Comparison of ENCODE assay signal across 20 cellular contexts in genomic region chr16:66444049-66444481, GRCh38. TPM values are rescaled to one million over a fixed set of nuclear protein-coding genes. Genes with fewer than 3 reads are reported as not detected.
DNase-seq lines count a peak whose midpoint lies in the region; ATAC-seq, FAIRE-seq and TF ChIP-seq lines count a peak whose summit lies in the region.
"Had no signal": no experiment of that assay in that cellular context is flagged by ENCODE, and none has a peak within 500 bp of the region (broad histone marks: within the 10 kb centered on the region; RNA-seq: fewer than 3 reads in every experiment).

No MANE protein-coding gene starts in this region.

- no peak for TF ChIP-seq POLR2A in GM12878 (IDR thresholded peaks at IDR 0.05; ENCODE audit: low read depth, low read length)

- H3K27me3 ChIP-seq in GM12878 (replicated peaks in 1 of 2; ENCODE audit: control insufficient read depth in 2 of 2, insufficient read depth in 2 of 2, low read length in 1 of 2) (peaks cover 3% of the 10 kb centered on the region in 2 experiments), GM23248 (replicated peaks; ENCODE audit: insufficient read depth) (no peaks in the 10 kb centered on the region; the same call in 1 of the 2 replicates)
- H3K27me3 ChIP-seq: gastrocnemius medialis had no signal

- CTCF ChIA-PET in GM12878 (lab: Yijun Ruan, JAX) = interaction anchor here (1.0 to 1.7 kb wide), 2 partner anchors 11 to 386 kb away, joined by 3 to 5 read pairs; partner anchors contain the start of gene NAE1

- H3F3A ChIP-seq in GM23248 (ENCODE audit: insufficient read depth) = no peaks in the 10 kb centered on the region

- SMC1A ChIA-PET in GM12878 (lab: Charles Lee; ENCODE audit: uncharacterized antibody, unreplicated experiment) = interaction anchor here (0.5 kb wide), 1 partner anchor 36 kb away, joined by 3 read pairs; no protein-coding TSS in a partner anchor

- no peaks in the 10 kb centered on the region for H3K36me3 ChIP-seq in GM12878 (ENCODE audit: control insufficient read depth in 2 of 2, insufficient read depth in 2 of 2, low read length in 1 of 2)
- no peaks in the 10 kb centered on the region for H3K36me3 ChIP-seq in GM23248 (ENCODE audit: low read depth)
- H3K36me3 ChIP-seq: gastrocnemius medialis had no signal

- BruUV-seq in GM12878 (replicated peaks; lab: Mats Ljungman, UMichigan) = no TSS peak

- DNase-seq in DMS53 (lab: John Stamatoyannopoulos, UW) (peak; percentile 34), DMS53 treated with DMSO at 0.1 percent for 48 hours (lab: John Stamatoyannopoulos, UW; ENCODE audit: unreplicated experiment) (no peak), HFFc6 (no peak), GM12878 (ENCODE audit: low read depth, low spot score) (no peak), mesenteric fat pad (ENCODE audit: low spot score) (peak; percentile 8), T-helper 2 cell (no peak), GM23248 (no peak), NCI-H2081 (lab: John Stamatoyannopoulos, UW) (no peak)
- DNase-seq: 8988T; activated CD8-positive, alpha-beta T cell treated with anti-CD3 and anti-CD28 coated beads, Interleukin-2, amount 10 ng/mL, durations not matched to agents 7 days and 5 days; activated naive CD8-positive, alpha-beta T cell treated with anti-CD3 and anti-CD28 coated beads for 36 hours; C1 segment of cervical spinal cord; gastrocnemius medialis; NCI-H1105; occipital lobe; right cardiac atrium; stimulated activated naive B cell treated with anti-CD40 and anti-IgM and Interleukin-4, amounts not matched to agents 10 μg/mL and 1 μg/mL and 100 μg/mL, for 72 hours had no signal

- H3K4me2 ChIP-seq in GM12878 (ENCODE audit: control insufficient read depth, insufficient read depth) (no peak overlapping the region), GM23248 (ENCODE audit: unreplicated experiment) (no peak overlapping the region)

- H3K27ac ChIP-seq in GM12878 (ENCODE audit: control insufficient read depth, insufficient read depth) (no peak overlapping the region), GM23248 (no peak overlapping the region)
- H3K27ac ChIP-seq: gastrocnemius medialis had no signal

- POLR2A ChIA-PET in GM12878 (lab: Charles Lee) = no interaction called here

- H3K27ac Mint-ChIP-seq in HFFc6 = no peak overlapping the region
- H3K27ac Mint-ChIP-seq: activated CD8-positive, alpha-beta T cell treated with anti-CD3 and anti-CD28 coated beads, Interleukin-2, amount 10 ng/mL, durations not matched to agents 7 days and 5 days; activated naive CD8-positive, alpha-beta T cell treated with anti-CD3 and anti-CD28 coated beads for 36 hours; IgD-negative memory B cell; stimulated activated naive B cell treated with anti-CD40 and anti-IgM and Interleukin-4, amounts not matched to agents 10 μg/mL and 1 μg/mL and 100 μg/mL, for 72 hours had no signal

- H3K9me3 ChIP-seq in GM12878 (replicated peaks; ENCODE audit: control insufficient read depth, insufficient read depth, low read length) (no peaks in the 10 kb centered on the region), GM23248 (ENCODE audit: low read depth) (no peaks in the 10 kb centered on the region)
- H3K9me3 ChIP-seq: gastrocnemius medialis had no signal

- 9% methylated on average over 3 of the region's 3 CpGs for WGBS in GM12878 (ENCODE audit: insufficient coverage, insufficient replicate concordance, low lambda C conversion rate, missing lambda C conversion rate)
- WGBS in GM23248 (ENCODE audit: low coverage in 1 of 2, low lambda C conversion rate in 2 of 2, missing lambda C conversion rate in 2 of 2), 2 experiments = 74 to 81% methylated on average over 3 of the region's 3 CpGs

- in situ Hi-C loops in GM12878 (cut with MboI) (no loop called here), GM23248 (cut with MboI) (no loop called here)

- H4K20me1 ChIP-seq in GM12878 (ENCODE audit: control insufficient read depth, insufficient read depth) = no peaks in the 10 kb centered on the region
- H4K20me1 ChIP-seq in GM23248 (ENCODE audit: insufficient read depth) = no peaks in the 10 kb centered on the region

- no peak for TF ChIP-seq RAD21 in GM12878 (IDR thresholded peaks at IDR 0.05; ENCODE audit: insufficient read depth, low read depth, low read length)

- peak; percentile 45; the same call in 2 of the 3 replicates for ATAC-seq in GM12878
- ATAC-seq: activated CD8-positive, alpha-beta T cell treated with anti-CD3 and anti-CD28 coated beads, Interleukin-2, amount 10 ng/mL, durations not matched to agents 7 days and 5 days; gastrocnemius medialis; left lobe of liver; right cardiac atrium; stimulated activated naive B cell treated with anti-CD40 and anti-IgM and Interleukin-4, amounts not matched to agents 10 μg/mL and 1 μg/mL and 100 μg/mL, for 72 hours had no signal

- no peak for TF ChIP-seq EP300 in GM12878 (IDR thresholded peaks at IDR 0.05; ENCODE audit: borderline replicate concordance in 1 of 2, control insufficient read depth in 1 of 2, low read depth in 2 of 2, low read length in 2 of 2)

- H2AFZ ChIP-seq in GM12878 (ENCODE audit: control insufficient read depth, low read depth, low read length) (no peak overlapping the region), GM23248 (no peak overlapping the region)

- no peak for FAIRE-seq in GM12878 (lab: Jason Lieb, UNC)
- FAIRE-seq: RCC 7860 had no signal

- H3K4me3 Mint-ChIP-seq in HFFc6 = no peak overlapping the region
- H3K4me3 Mint-ChIP-seq: activated CD8-positive, alpha-beta T cell treated with anti-CD3 and anti-CD28 coated beads, Interleukin-2, amount 10 ng/mL, durations not matched to agents 7 days and 5 days; activated naive CD8-positive, alpha-beta T cell treated with anti-CD3 and anti-CD28 coated beads for 36 hours; IgD-negative memory B cell; stimulated activated naive B cell treated with anti-CD40 and anti-IgM and Interleukin-4, amounts not matched to agents 10 μg/mL and 1 μg/mL and 100 μg/mL, for 72 hours had no signal

- H3K4me3 ChIP-seq in GM12878 (no peak overlapping the region), GM23248 (no peak overlapping the region)
- H3K4me3 ChIP-seq: gastrocnemius medialis had no signal

- H3K79me2 ChIP-seq in GM12878 (ENCODE audit: control insufficient read depth, insufficient read depth, low read length) = no peaks in the 10 kb centered on the region
- no peaks in the 10 kb centered on the region for H3K79me2 ChIP-seq in GM23248 (ENCODE audit: insufficient read depth)

- RAD21 ChIA-PET in GM12878 (lab: Charles Lee; ENCODE audit: unreplicated experiment) = no interaction called here

- no peak overlapping the region for H3K9ac ChIP-seq in GM12878 (ENCODE audit: control insufficient read depth, insufficient read depth, low read length)
- no peak overlapping the region for H3K9ac ChIP-seq in GM23248

- no peaks in the 10 kb centered on the region for H3K9me2 ChIP-seq in GM23248 (ENCODE audit: insufficient read depth)

- peaks cover 14% of the 10 kb centered on the region for H3K4me1 Mint-ChIP-seq in HFFc6 (ENCODE audit: low read depth)
- H3K4me1 Mint-ChIP-seq: activated naive CD8-positive, alpha-beta T cell treated with anti-CD3 and anti-CD28 coated beads for 36 hours; IgD-negative memory B cell; stimulated activated naive B cell treated with anti-CD40 and anti-IgM and Interleukin-4, amounts not matched to agents 10 μg/mL and 1 μg/mL and 100 μg/mL, for 72 hours had no signal

- peaks cover 48% of the 10 kb centered on the region for H3K27me3 Mint-ChIP-seq in HFFc6 (ENCODE audit: insufficient read depth)

- no peaks in the 10 kb centered on the region for H3K36me3 Mint-ChIP-seq in HFFc6 (ENCODE audit: low read depth)
- H3K36me3 Mint-ChIP-seq: activated naive CD8-positive, alpha-beta T cell treated with anti-CD3 and anti-CD28 coated beads for 36 hours; IgD-negative memory B cell; stimulated activated naive B cell treated with anti-CD40 and anti-IgM and Interleukin-4, amounts not matched to agents 10 μg/mL and 1 μg/mL and 100 μg/mL, for 72 hours had no signal

- H3K4me1 ChIP-seq in GM12878 (ENCODE audit: control insufficient read depth, insufficient read depth, low read length) = no peaks in the 10 kb centered on the region
- H3K4me1 ChIP-seq in GM23248 (ENCODE audit: insufficient read depth) = peaks cover 14% of the 10 kb centered on the region
- H3K4me1 ChIP-seq: gastrocnemius medialis had no signal

- no peaks in the 10 kb centered on the region for H3K9me3 Mint-ChIP-seq in HFFc6
- H3K9me3 Mint-ChIP-seq: activated naive CD8-positive, alpha-beta T cell treated with anti-CD3 and anti-CD28 coated beads for 36 hours; stimulated activated naive B cell treated with anti-CD40 and anti-IgM and Interleukin-4, amounts not matched to agents 10 μg/mL and 1 μg/mL and 100 μg/mL, for 72 hours had no signal

- TF ChIP-seq CTCF in HFFc6 (IDR thresholded peaks at IDR 0.05) = peak; percentile 49
- TF ChIP-seq CTCF in GM12878 (IDR thresholded peaks at IDR 0.05 in 2 of 3, conservative IDR thresholded peaks at IDR 0.05 in 1 of 3; ENCODE audit: control insufficient read depth in 2 of 3, extremely low read depth in 1 of 3, insufficient read depth in 1 of 3, low read depth in 3 of 3, low read length in 3 of 3) = no peak

- intact Hi-C loops in GM12878 (cut with micrococcal nuclease; ENCODE audit: unreplicated experiment) = no loop called here

TF ChIP-seq in GM12878, 131 proteins besides CTCF, POLR2A, EP300 and RAD21 (continues in another document):
- TF ChIP-seq SREBF2 (IDR thresholded peaks at IDR 0.05; ENCODE audit: low read length) (no peak), SREBF1 (IDR thresholded peaks at IDR 0.05; ENCODE audit: low read length) (no peak), SMARCA5 (IDR thresholded peaks at IDR 0.05) (no peak), KAT2A (conservative IDR thresholded peaks at IDR 0.05; ENCODE audit: control insufficient read depth, low read depth, low read length) (no peak)

RNA-seq across cellular contexts. Expression of gene BEAN1, which starts 17.0 kb away (rescaled TPM):
- not detected for total RNA-seq in HFFc6 (2021; fragmentation: NEBNext Ultra II Directional; extraction: Animal tissue kit (Norgen Biotek cat#: 25700))
- total RNA-seq in GM12878 (2013; cell fraction: nucleolus; rRNA removed) = not detected in 2 replicates
- not detected in 2 replicates for total RNA-seq in GM12878 (2014; rRNA removed)
- not detected in 2 replicates for total RNA-seq in GM12878 (2014; rRNA removed; fragmentation: Illumina TruSeq; extraction: Trizol)
- not detected in 2 replicates for total RNA-seq in GM12878 (2021)
- not detected for polyA plus RNA-seq in GM12878 (2011; ENCODE audit: low read depth)
- polyA plus RNA-seq in GM12878 (2011; rRNA removed) = not detected in 2 replicates
- not detected in 2 replicates for polyA plus RNA-seq in GM12878 (2011; cell fraction: cytosol; rRNA removed)
- not detected in 2 replicates for polyA plus RNA-seq in GM12878 (2011; cell fraction: nucleus; rRNA removed)
- 0.12 TPM in 1 of 2 replicates, not detected in the other for polyA plus RNA-seq in GM12878 (2012)
- not detected in 2 replicates for polyA plus RNA-seq in GM12878 (2014; fragmentation: Illumina TruSeq; extraction: Trizol)
- polyA plus RNA-seq in GM12878 (2014; fragmentation: Nextera tagmentation; extraction: Ambion mirVana) = not detected
- polyA plus RNA-seq in GM12878 (2014; rRNA removed) = not detected in 2 replicates
- polyA plus RNA-seq in GM12878 (2016; fragmentation: Nextera tagmentation; extraction: Ambion mirVana) = not detected
- not detected in 2 replicates for polyA minus RNA-seq in GM12878 (2011; rRNA and poly(A)+ RNA removed)
- not detected in 2 replicates for polyA minus RNA-seq in GM12878 (2011; cell fraction: cytosol; rRNA and poly(A)+ RNA removed)
- not detected in 2 replicates for polyA minus RNA-seq in GM12878 (2011; cell fraction: nucleus; rRNA and poly(A)+ RNA removed)
- 0.51 TPM for total RNA-seq in mesenteric fat pad
- total RNA-seq in GM23248 (2014; rRNA removed; shearing (Covaris generic)) = 0.32 and 1.1 TPM in 2 replicates
- 0.50 and 0.89 TPM in 2 replicates for polyA plus RNA-seq in GM23248 (2016; fragmentation: Nextera tagmentation; extraction: Ambion mirVana)
- total RNA-seq: activated CD8-positive, alpha-beta T cell treated with anti-CD3 and anti-CD28 coated beads, Interleukin-2, amount 10 ng/mL, durations not matched to agents 7 days and 5 days; activated naive CD8-positive, alpha-beta T cell treated with anti-CD3 and anti-CD28 coated beads for 36 hours; gastrocnemius medialis had no signal
- polyA plus RNA-seq: IgD-negative memory B cell had no signal

Comparison
In these comparisons a context has a peak if more than half of its experiments do, and no peak if none do; other contexts are left out.
1. DNase-seq: peak in DMS53 (single experiment) and mesenteric fat pad (single experiment); none in DMS53 treated with DMSO at 0.1 percent for 48 hours (single experiment), HFFc6 (single experiment), GM12878 (single experiment), T-helper 2 cell (0 of 5), GM23248 (single experiment) and NCI-H2081 (0 of 2).